In genomic region chr12:132677492-132677891, GRCh38 we compare ENCODE assay signal across 8 cellular contexts. TPM values are rescaled to one million over a fixed set of nuclear protein-coding genes. Genes with fewer than 3 reads are reported as not detected.
"Had no signal": no experiment of that assay in that cellular context is flagged by ENCODE, and none has a peak within 500 bp of the region (broad histone marks: within the 10 kb centered on the region; RNA-seq: fewer than 3 reads in every experiment).

No MANE protein-coding gene starts in this region.

- DNase-seq: H9, HCEC 1CT, HFFc6, IMR-90, KG1 had no signal

- H3K4me3 ChIP-seq: GM23338, K562 had no signal

- ATAC-seq: GM23338, K562 had no signal

RNA-seq across cellular contexts. Expression of gene P2RX2, which starts 58.9 kb away (rescaled TPM):
- total RNA-seq: HFFc6, HT-29, IMR-90, K562 had no signal
- polyA plus RNA-seq: IMR-90, K562 had no signal
